In the genomic region with DNA sequence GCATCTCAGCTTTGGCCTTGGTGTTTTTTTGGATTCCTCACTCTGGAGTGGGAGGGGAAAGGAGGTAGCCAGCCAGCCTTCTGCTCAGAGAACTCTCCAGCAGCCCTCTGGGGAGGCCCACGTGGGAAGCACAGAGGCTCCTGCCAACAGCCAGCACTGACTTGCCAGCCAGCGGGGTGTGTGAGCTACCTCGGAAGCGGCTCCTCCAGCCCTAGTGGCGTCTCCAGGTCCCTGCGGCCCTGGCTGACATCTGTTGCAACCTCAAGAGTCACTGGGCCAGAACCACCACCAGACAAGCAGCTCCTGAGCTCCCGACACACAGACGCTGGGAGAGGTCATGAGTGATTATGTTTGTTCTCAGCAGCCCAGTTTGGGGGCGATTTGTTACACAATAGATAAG, we compare ENCODE assay signal across 9 cellular contexts.
DNase-seq lines count a peak whose midpoint lies in the region; ATAC-seq, FAIRE-seq and TF ChIP-seq lines count a peak whose summit lies in the region.
"Had no signal": no experiment of that assay in that cellular context is flagged by ENCODE, and none has a peak within 500 bp of the region (broad histone marks: within the 10 kb centered on the region; RNA-seq: fewer than 3 reads in every experiment).

No MANE protein-coding gene starts in this region.

- no peak for TF ChIP-seq POLR2A in transverse colon (IDR thresholded peaks at IDR 0.05)

- H3K9me3 Mint-ChIP-seq in activated CD4-positive, alpha-beta T cell treated with anti-CD3 and anti-CD28 coated beads, Interleukin-2, amount 10 ng/mL, durations not matched to agents 7 days and 5 days, result no peaks in the 10 kb centered on the region

- no peaks in the 10 kb centered on the region for H3K9me3 ChIP-seq in kidney (ENCODE audit: control insufficient read depth in 1 of 2, low read length in 2 of 2)
- no peaks in the 10 kb centered on the region for H3K9me3 ChIP-seq in transverse colon

- TF ChIP-seq EP300 in transverse colon (IDR thresholded peaks at IDR 0.05; ENCODE audit: low read depth), result no peak

- TF ChIP-seq CTCF in brain microvascular endothelial cell (IDR thresholded peaks at IDR 0.05; ENCODE audit: low read depth, low read length, missing control alignments), result peak; percentile 54
- TF ChIP-seq CTCF in kidney (IDR thresholded peaks at IDR 0.05; ENCODE audit: borderline replicate concordance, extremely low read depth, insufficient read depth), result no peak
- peak in 3 of 5 experiments; percentile 9 to 29 (median 17) for TF ChIP-seq CTCF in transverse colon (IDR thresholded peaks at IDR 0.05)

- H3K27ac Mint-ChIP-seq in activated CD4-positive, alpha-beta T cell treated with anti-CD3 and anti-CD28 coated beads, Interleukin-2, amount 10 ng/mL, durations not matched to agents 7 days and 5 days, result no peak overlapping the region
- H3K27ac Mint-ChIP-seq: B cell had no signal

- WGBS in transverse colon (ENCODE audit: low coverage in 1 of 2), 2 donors, result 39% methylated on average over 9 of the region's 9 CpGs; no CpG with 5 or more reads in 1 of the 2 donors

- intact Hi-C loops in kidney (cut with DNase I), result no loop called here
- intact Hi-C loops in transverse colon (cut with DNase I; ENCODE audit: low total_unique reads), result no loop called here

- H3K36me3 ChIP-seq in brain microvascular endothelial cell (replicated peaks) (no peaks in the 10 kb centered on the region), kidney (ENCODE audit: control insufficient read depth in 1 of 2, insufficient read depth in 2 of 2, low read length in 2 of 2) (no peaks in the 10 kb centered on the region), transverse colon (no peaks in the 10 kb centered on the region)

- H3K9ac ChIP-seq in kidney (ENCODE audit: low read length in 2 of 2), result no peak overlapping the region

- CTCF ChIA-PET in activated CD4-positive, alpha-beta T cell treated with anti-CD3 and anti-CD28 coated beads, Interleukin-2, amount 10 ng/mL, durations not matched to agents 7 days and 5 days (lab: Charles Lee), result interaction anchor here (1.1 kb wide), 1 partner anchor 75 kb away, joined by 3 read pairs; no protein-coding TSS in a partner anchor

- H3K27ac ChIP-seq in brain microvascular endothelial cell (no peak overlapping the region), kidney (ENCODE audit: low read depth in 2 of 2, low read length in 2 of 2) (no peak overlapping the region), transverse colon (no peak overlapping the region)

- H3K27me3 ChIP-seq in brain microvascular endothelial cell (replicated peaks) (no peaks in the 10 kb centered on the region), transverse colon (no peaks in the 10 kb centered on the region)

- in situ Hi-C loops in brain microvascular endothelial cell (cut with HindIII; ENCODE audit: low pct_ligation_motif_present, low sequenced_read_pairs), result no loop called here
- in situ Hi-C loops in transverse colon (cut with MboI; ENCODE audit: low pct_ligation_motif_present in 1 of 4, low pct_unique_long_range_greater_than_20kb in 1 of 4, low sequenced_read_pairs in 3 of 4), result no loop called here

- FAIRE-seq in kidney (lab: Jason Lieb, UNC), result no peak

- H3K27me3 Mint-ChIP-seq in activated CD4-positive, alpha-beta T cell treated with anti-CD3 and anti-CD28 coated beads, Interleukin-2, amount 10 ng/mL, durations not matched to agents 7 days and 5 days, result no peaks in the 10 kb centered on the region
- H3K27me3 Mint-ChIP-seq: B cell had no signal

- no peaks in the 10 kb centered on the region for H3K36me3 Mint-ChIP-seq in activated CD4-positive, alpha-beta T cell treated with anti-CD3 and anti-CD28 coated beads, Interleukin-2, amount 10 ng/mL, durations not matched to agents 7 days and 5 days (ENCODE audit: low read depth)

- no peak overlapping the region for H3K4me3 ChIP-seq in brain microvascular endothelial cell (ENCODE audit: low read depth, low read length)
- H3K4me3 ChIP-seq in kidney (ENCODE audit: low read length in 2 of 2), result no peak overlapping the region
- no peak overlapping the region for H3K4me3 ChIP-seq in transverse colon

- ATAC-seq in GM21786 (IDR thresholded peaks at IDR 0.05; ENCODE audit: unreplicated experiment) (no peak), GM18868 (IDR thresholded peaks at IDR 0.05; ENCODE audit: unreplicated experiment) (no peak)

- H3K4me1 Mint-ChIP-seq in activated CD4-positive, alpha-beta T cell treated with anti-CD3 and anti-CD28 coated beads, Interleukin-2, amount 10 ng/mL, durations not matched to agents 7 days and 5 days, result no peaks in the 10 kb centered on the region
- H3K4me1 Mint-ChIP-seq: B cell had no signal

- H3K4me3 Mint-ChIP-seq in activated CD4-positive, alpha-beta T cell treated with anti-CD3 and anti-CD28 coated beads, Interleukin-2, amount 10 ng/mL, durations not matched to agents 7 days and 5 days, result no peak overlapping the region
- H3K4me3 Mint-ChIP-seq: B cell had no signal

- DNase-seq in NCI-H146 (lab: John Stamatoyannopoulos, UW), result peak; percentile 11
- DNase-seq in NCI-H146 treated with DMSO at 0.1 percent for 48 hours (lab: John Stamatoyannopoulos, UW; ENCODE audit: unreplicated experiment), result no peak
- DNase-seq in brain microvascular endothelial cell, result peak; percentile 47
- peak; percentile 88 for DNase-seq in kidney
- peak; percentile 41 for DNase-seq in transverse colon
- DNase-seq in activated CD4-positive, alpha-beta T cell treated with anti-CD3 and anti-CD28 coated beads, Interleukin-2, amount 10 ng/mL, durations not matched to agents 7 days and 5 days, result no peak

- POLR2A ChIA-PET in activated CD4-positive, alpha-beta T cell treated with anti-CD3 and anti-CD28 coated beads, Interleukin-2, amount 10 ng/mL, durations not matched to agents 7 days and 5 days (lab: Charles Lee), result no interaction called here

- H3K4me1 ChIP-seq in kidney (ENCODE audit: control insufficient read depth in 1 of 2, insufficient read depth in 1 of 2, low read depth in 1 of 2, low read length in 2 of 2) (peaks cover 0 to 2% of the 10 kb centered on the region in 2 donors), transverse colon (peaks cover 0 to 5% (median 0%) of the 10 kb centered on the region in 4 donors)

Comparison
In these comparisons a context has a peak if more than half of its experiments do, and no peak if none do; other contexts are left out.
1. DNase-seq: peak in NCI-H146 (single experiment), brain microvascular endothelial cell (single experiment), kidney (single experiment) and transverse colon (single experiment); none in NCI-H146 treated with DMSO at 0.1 percent for 48 hours (single experiment) and activated CD4-positive, alpha-beta T cell treated with anti-CD3 and anti-CD28 coated beads, Interleukin-2, amount 10 ng/mL, durations not matched to agents 7 days and 5 days (single experiment).